In genomic region chr18:33781429-33781828, GRCh38 we compare ENCODE assay signal across 1 cellular context.
TF ChIP-seq lines count a peak whose summit lies in the region.

No MANE protein-coding gene starts in this region.

TF ChIP-seq in GM23338, 12 proteins besides CTCF, POLR2A, EP300 and RAD21 (continued from another document):
- TF ChIP-seq, protein P1, sequence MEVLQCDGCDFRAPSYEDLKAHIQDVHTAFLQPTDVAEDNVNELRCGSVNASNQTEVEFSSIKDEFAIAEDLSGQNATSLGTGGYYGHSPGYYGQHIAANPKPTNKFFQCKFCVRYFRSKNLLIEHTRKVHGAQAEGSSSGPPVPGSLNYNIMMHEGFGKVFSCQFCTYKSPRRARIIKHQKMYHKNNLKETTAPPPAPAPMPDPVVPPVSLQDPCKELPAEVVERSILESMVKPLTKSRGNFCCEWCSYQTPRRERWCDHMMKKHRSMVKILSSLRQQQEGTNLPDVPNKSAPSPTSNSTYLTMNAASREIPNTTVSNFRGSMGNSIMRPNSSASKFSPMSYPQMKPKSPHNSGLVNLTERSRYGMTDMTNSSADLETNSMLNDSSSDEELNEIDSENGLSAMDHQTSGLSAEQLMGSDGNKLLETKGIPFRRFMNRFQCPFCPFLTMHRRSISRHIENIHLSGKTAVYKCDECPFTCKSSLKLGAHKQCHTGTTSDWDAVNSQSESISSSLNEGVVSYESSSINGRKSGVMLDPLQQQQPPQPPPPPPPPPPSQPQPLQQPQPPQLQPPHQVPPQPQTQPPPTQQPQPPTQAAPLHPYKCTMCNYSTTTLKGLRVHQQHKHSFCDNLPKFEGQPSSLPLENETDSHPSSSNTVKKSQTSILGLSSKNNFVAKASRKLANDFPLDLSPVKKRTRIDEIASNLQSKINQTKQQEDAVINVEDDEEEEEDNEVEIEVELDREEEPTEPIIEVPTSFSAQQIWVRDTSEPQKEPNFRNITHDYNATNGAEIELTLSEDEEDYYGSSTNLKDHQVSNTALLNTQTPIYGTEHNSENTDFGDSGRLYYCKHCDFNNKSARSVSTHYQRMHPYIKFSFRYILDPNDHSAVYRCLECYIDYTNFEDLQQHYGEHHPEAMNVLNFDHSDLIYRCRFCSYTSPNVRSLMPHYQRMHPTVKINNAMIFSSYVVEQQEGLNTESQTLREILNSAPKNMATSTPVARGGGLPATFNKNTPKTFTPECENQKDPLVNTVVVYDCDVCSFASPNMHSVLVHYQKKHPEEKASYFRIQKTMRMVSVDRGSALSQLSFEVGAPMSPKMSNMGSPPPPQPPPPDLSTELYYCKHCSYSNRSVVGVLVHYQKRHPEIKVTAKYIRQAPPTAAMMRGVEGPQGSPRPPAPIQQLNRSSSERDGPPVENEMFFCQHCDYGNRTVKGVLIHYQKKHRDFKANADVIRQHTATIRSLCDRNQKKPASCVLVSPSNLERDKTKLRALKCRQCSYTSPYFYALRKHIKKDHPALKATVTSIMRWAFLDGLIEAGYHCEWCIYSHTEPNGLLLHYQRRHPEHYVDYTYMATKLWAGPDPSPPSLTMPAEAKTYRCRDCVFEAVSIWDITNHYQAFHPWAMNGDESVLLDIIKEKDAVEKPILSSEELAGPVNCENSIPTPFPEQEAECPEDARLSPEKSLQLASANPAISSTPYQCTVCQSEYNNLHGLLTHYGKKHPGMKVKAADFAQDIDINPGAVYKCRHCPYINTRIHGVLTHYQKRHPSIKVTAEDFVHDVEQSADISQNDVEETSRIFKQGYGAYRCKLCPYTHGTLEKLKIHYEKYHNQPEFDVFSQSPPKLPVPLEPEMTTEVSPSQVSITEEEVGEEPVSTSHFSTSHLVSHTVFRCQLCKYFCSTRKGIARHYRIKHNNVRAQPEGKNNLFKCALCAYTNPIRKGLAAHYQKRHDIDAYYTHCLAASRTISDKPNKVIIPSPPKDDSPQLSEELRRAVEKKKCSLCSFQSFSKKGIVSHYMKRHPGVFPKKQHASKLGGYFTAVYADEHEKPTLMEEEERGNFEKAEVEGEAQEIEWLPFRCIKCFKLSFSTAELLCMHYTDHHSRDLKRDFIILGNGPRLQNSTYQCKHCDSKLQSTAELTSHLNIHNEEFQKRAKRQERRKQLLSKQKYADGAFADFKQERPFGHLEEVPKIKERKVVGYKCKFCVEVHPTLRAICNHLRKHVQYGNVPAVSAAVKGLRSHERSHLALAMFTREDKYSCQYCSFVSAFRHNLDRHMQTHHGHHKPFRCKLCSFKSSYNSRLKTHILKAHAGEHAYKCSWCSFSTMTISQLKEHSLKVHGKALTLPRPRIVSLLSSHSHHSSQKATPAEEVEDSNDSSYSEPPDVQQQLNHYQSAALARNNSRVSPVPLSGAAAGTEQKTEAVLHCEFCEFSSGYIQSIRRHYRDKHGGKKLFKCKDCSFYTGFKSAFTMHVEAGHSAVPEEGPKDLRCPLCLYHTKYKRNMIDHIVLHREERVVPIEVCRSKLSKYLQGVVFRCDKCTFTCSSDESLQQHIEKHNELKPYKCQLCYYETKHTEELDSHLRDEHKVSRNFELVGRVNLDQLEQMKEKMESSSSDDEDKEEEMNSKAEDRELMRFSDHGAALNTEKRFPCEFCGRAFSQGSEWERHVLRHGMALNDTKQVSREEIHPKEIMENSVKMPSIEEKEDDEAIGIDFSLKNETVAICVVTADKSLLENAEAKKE (CRISPR knock-in tag; IDR thresholded peaks at IDR 0.05): no peak
